ENCODE assay signal across 13 cellular contexts in genomic region chr4:185741795-185742194, GRCh38.
"Had no signal": no experiment of that assay in that cellular context is flagged by ENCODE, and none has a peak within 500 bp of the region (broad histone marks: within the 10 kb centered on the region; RNA-seq: fewer than 3 reads in every experiment).

No MANE protein-coding gene starts in this region.

- H3K9me3 ChIP-seq: gastrocnemius medialis, testis, vagina had no signal

- H3K27ac Mint-ChIP-seq: activated B cell treated with CpG ODN at 0.5 μM for 24 hours; nephron progenitor cell; stimulated activated naive CD8-positive, alpha-beta T cell treated with anti-CD3 and anti-CD28 coated beads, Interleukin-15, Interleukin-2, amounts not matched to agents 100 ng/mL and 50 ng/mL, for 24 hours had no signal

- H3K36me3 ChIP-seq: gastrocnemius medialis, vagina had no signal

- H3K27me3 ChIP-seq: gastrocnemius medialis, testis, vagina had no signal

- ATAC-seq: activated naive CD4-positive, alpha-beta T cell treated with anti-CD3 and anti-CD28 coated beads, Interleukin-2, amount 50 U/mL, for 72 hours; gastrocnemius medialis had no signal

- H3K4me3 ChIP-seq: gastrocnemius medialis, testis, vagina had no signal

- H3K4me1 ChIP-seq: gastrocnemius medialis had no signal

- H3K9me3 Mint-ChIP-seq: activated B cell treated with CpG ODN at 0.5 μM for 24 hours; activated naive CD4-positive, alpha-beta T cell treated with anti-CD3 and anti-CD28 coated beads, Interleukin-2, amount 50 U/mL, for 72 hours; nephron progenitor cell; stimulated activated naive CD8-positive, alpha-beta T cell treated with anti-CD3 and anti-CD28 coated beads, Interleukin-15, Interleukin-2, amounts not matched to agents 100 ng/mL and 50 ng/mL, for 24 hours had no signal

- H3K4me3 Mint-ChIP-seq: activated B cell treated with CpG ODN at 0.5 μM for 24 hours; nephron progenitor cell; stimulated activated naive CD8-positive, alpha-beta T cell treated with anti-CD3 and anti-CD28 coated beads, Interleukin-15, Interleukin-2, amounts not matched to agents 100 ng/mL and 50 ng/mL, for 24 hours had no signal

- H3K36me3 Mint-ChIP-seq: activated naive CD4-positive, alpha-beta T cell treated with anti-CD3 and anti-CD28 coated beads, Interleukin-2, amount 50 U/mL, for 72 hours had no signal

- DNase-seq: activated B cell treated with CpG ODN at 0.5 μM for 24 hours; activated CD4-positive, alpha-beta T cell treated with anti-CD3 and anti-CD28 coated beads, Interleukin-2, amount 50 U/mL, for 1 hour; amygdala; gastrocnemius medialis; hippocampal formation; nephron progenitor cell; stimulated activated CD4-positive, alpha-beta T cell treated with anti-CD3 and anti-CD28 coated beads, Interleukin-15, amount 100 ng/mL, for 24 hours; stimulated activated CD4-positive, alpha-beta T cell treated with anti-CD3 and anti-CD28 coated beads, Interleukin-4, amount 100 ng/mL, for 24 hours; T-helper 2 cell; testis had no signal

- H3K27ac ChIP-seq: gastrocnemius medialis, testis, vagina had no signal
